1 cellular context compared by ENCODE assay signal in genomic region chr14:102316048-102316745, GRCh38.
TF ChIP-seq lines count a peak whose summit lies in the region.

No MANE protein-coding gene starts in this region.

TF ChIP-seq in HepG2, 621 proteins besides CTCF, POLR2A, EP300 and RAD21 (continued from another document):
- TF ChIP-seq ZNF512B (CRISPR knock-in tag; IDR thresholded peaks at IDR 0.05; ENCODE audit: borderline replicate concordance): peak; percentile 65; the same call in 1 of the 2 replicates
- TF ChIP-seq GLMP (CRISPR knock-in tag; IDR thresholded peaks at IDR 0.05; ENCODE audit: borderline replicate concordance): no peak
- TF ChIP-seq HBP1 (CRISPR knock-in tag; IDR thresholded peaks at IDR 0.05; ENCODE audit: low read depth): no peak
- 0 out of 2 replicates have a peak, but pooled peaks have one; percentile 3 for TF ChIP-seq NFIC (IDR thresholded peaks at IDR 0.05; ENCODE audit: low read length)
